Comparison of ENCODE assay signal across 3 cellular contexts in genomic region chr7:44346063-44346462, GRCh38.
A peak's percentile ranks its signal among the peaks of the same experiment; 100 is the strongest.
TF ChIP-seq lines count a peak whose summit lies in the region.

No MANE protein-coding gene starts in this region.

TF ChIP-seq in HepG2, 621 proteins besides CTCF, POLR2A, EP300 and RAD21:
- peak; percentile 59 for TF ChIP-seq CEBPB (IDR thresholded peaks at IDR 0.05; ENCODE audit: borderline replicate concordance, low read depth, low read length)
- no peak for TF ChIP-seq DPF2 (CRISPR knock-in tag; IDR thresholded peaks at IDR 0.05; ENCODE audit: borderline replicate concordance, low read depth)

TF ChIP-seq in IMR-90, 13 proteins besides CTCF, POLR2A, EP300 and RAD21:
- TF ChIP-seq CEBPB (IDR thresholded peaks at IDR 0.05; ENCODE audit: low read depth, low read length) = peak; percentile 71
- no peak for TF ChIP-seq RFX5 (IDR thresholded peaks at IDR 0.05; ENCODE audit: low read depth, low read length)

TF ChIP-seq in K562, 482 proteins besides CTCF, POLR2A, EP300 and RAD21:
- TF ChIP-seq THRB (CRISPR knock-in tag; conservative IDR thresholded peaks at IDR 0.05) (no peak), CEBPG (CRISPR knock-in tag; IDR thresholded peaks at IDR 0.05) (no peak), CEBPG (tag; conservative IDR thresholded peaks at IDR 0.05 in 1 of 2, IDR thresholded peaks at IDR 0.05 in 1 of 2) (peak in 1 of 2 experiments; percentile 63; a peak in 3 of 4 replicates), CEBPB (tag; IDR thresholded peaks at IDR 0.05) (peak; percentile 49)
TF ChIP-seq in K562: peak in this region for 2.
